Comparison of ENCODE assay signal across 25 cellular contexts in genomic region chr6:47031656-47032055, GRCh38. TPM values are rescaled to one million over a fixed set of nuclear protein-coding genes. Genes with fewer than 3 reads are reported as not detected.
A peak's percentile ranks its signal among the peaks of the same experiment; 100 is the strongest.
DNase-seq lines count a peak whose midpoint lies in the region; ATAC-seq and TF ChIP-seq lines count a peak whose summit lies in the region.
"Had no signal": no experiment of that assay in that cellular context is flagged by ENCODE, and none has a peak within 500 bp of the region (broad histone marks: within the 10 kb centered on the region; RNA-seq: fewer than 3 reads in every experiment).

No MANE protein-coding gene starts in this region.

- H3K4me3 ChIP-seq in thyroid gland (replicated peaks in 1 of 3): no peak overlapping the region
- H3K4me3 ChIP-seq: A549; BLaER1 treated with 17β-estradiol and CSF1 and Interleukin-3, amounts not matched to agents 10 nM and 100 nM; GM12878 had no signal

- DNase-seq in Calu3 (no peak), left kidney (ENCODE audit: low read depth, low spot score) (peak; percentile 57), thyroid gland (peak; percentile 53 to 60), T-helper 17 cell (no peak)
- no peak for DNase-seq in activated effector memory CD4-positive, alpha-beta T cell treated with Interleukin-2 at 50 U/mL for 16 hours
- DNase-seq: AML-193; Caco-2; CD4-positive, alpha-beta T cell; CD8-positive, alpha-beta T cell; DMS 273 treated with DMSO at 0.1 percent for 48 hours; DMS153; DMS53; DMS79; DND-41; EL; GDM1 had no signal

- BruUV-seq in Calu3 (replicated peaks; lab: Mats Ljungman, UMichigan): no TSS peak

- H3K27ac ChIP-seq in thyroid gland: peak overlapping the region; percentile 76 to 80 (median 77)
- H3K27ac ChIP-seq: 22Rv1; A549; BLaER1 treated with 17β-estradiol and CSF1 and Interleukin-3, amounts not matched to agents 10 nM and 100 nM; C4-2B had no signal

- CTCF ChIA-PET in Calu3 (lab: Charles Lee): no interaction called here

- H3K4me1 Mint-ChIP-seq in Calu3 (ENCODE audit: low read depth, unreplicated experiment) (peaks cover 48% of the 10 kb centered on the region), T-helper 17 cell (no peaks in the 10 kb centered on the region)
- H3K4me1 Mint-ChIP-seq: B cell had no signal

- H3K9me3 Mint-ChIP-seq in Calu3 (ENCODE audit: low read depth, unreplicated experiment): no peaks in the 10 kb centered on the region
- H3K9me3 Mint-ChIP-seq: CD4-positive, alpha-beta T cell; CD8-positive, alpha-beta T cell had no signal

- no peaks in the 10 kb centered on the region for H3K36me3 ChIP-seq in thyroid gland
- H3K36me3 ChIP-seq: BLaER1 treated with 17β-estradiol and CSF1 and Interleukin-3, amounts not matched to agents 10 nM and 100 nM had no signal

- no peak for TF ChIP-seq POLR2A in thyroid gland (IDR thresholded peaks at IDR 0.05)

- H3K4me1 ChIP-seq in thyroid gland: peaks cover 46 to 63% of the 10 kb centered on the region in 2 donors
- H3K4me1 ChIP-seq: A549; BLaER1 treated with 17β-estradiol and CSF1 and Interleukin-3, amounts not matched to agents 10 nM and 100 nM; Caco-2 had no signal

- peak overlapping the region; percentile 56 for H3K27ac Mint-ChIP-seq in Calu3 (ENCODE audit: unreplicated experiment)
- no peak overlapping the region for H3K27ac Mint-ChIP-seq in T-helper 17 cell
- H3K27ac Mint-ChIP-seq: B cell; CD4-positive, alpha-beta T cell; CD8-positive, alpha-beta T cell had no signal

- TF ChIP-seq CTCF in Calu3 (IDR thresholded peaks at IDR 0.05; ENCODE audit: unreplicated experiment) (no peak), thyroid gland (IDR thresholded peaks at IDR 0.05) (no peak)

- H3K27me3 ChIP-seq in thyroid gland: no peaks in the 10 kb centered on the region
- H3K27me3 ChIP-seq: BLaER1 treated with 17β-estradiol and CSF1 and Interleukin-3, amounts not matched to agents 10 nM and 100 nM had no signal

- peak overlapping the region; percentile 15 for H3K4me3 Mint-ChIP-seq in Calu3 (ENCODE audit: low read depth, unreplicated experiment)
- no peak overlapping the region for H3K4me3 Mint-ChIP-seq in T-helper 17 cell
- H3K4me3 Mint-ChIP-seq: B cell; CD4-positive, alpha-beta T cell; CD8-positive, alpha-beta T cell had no signal

- H3K9me3 ChIP-seq in thyroid gland (no peaks in the 10 kb centered on the region), T-helper 17 cell (ENCODE audit: control insufficient read depth, low read length, poor library complexity, severe bottlenecking) (no peaks in the 10 kb centered on the region)
- H3K9me3 ChIP-seq: A549; BLaER1 treated with 17β-estradiol and CSF1 and Interleukin-3, amounts not matched to agents 10 nM and 100 nM; Caco-2 had no signal

- WGBS in thyroid gland, 2 donors: 61 to 65% methylated on average over 3 of the region's 3 CpGs

- intact Hi-C loops in Calu3 (cut with micrococcal nuclease; ENCODE audit: unreplicated experiment) (no loop called here), thyroid gland (cut with DNase I) (no loop called here)

- H3K27me3 Mint-ChIP-seq in Calu3 (ENCODE audit: unreplicated experiment) (no peaks in the 10 kb centered on the region), T-helper 17 cell (peaks cover 37% of the 10 kb centered on the region)

- ATAC-seq in T-helper 17 cell: no peak
- ATAC-seq: A549; CD8-positive, alpha-beta T cell; GM12878 had no signal

- H3K36me3 Mint-ChIP-seq in Calu3 (ENCODE audit: insufficient read depth, unreplicated experiment): peaks cover 63% of the 10 kb centered on the region
- no peaks in the 10 kb centered on the region for H3K36me3 Mint-ChIP-seq in T-helper 17 cell (ENCODE audit: low read depth)
- H3K36me3 Mint-ChIP-seq: CD8-positive, alpha-beta T cell had no signal

RNA-seq across cellular contexts. Expression of gene ADGRF1, which starts 10.5 kb away (rescaled TPM):
- total RNA-seq in Calu3 (2022): 256 and 313 TPM in 2 replicates
- total RNA-seq in thyroid gland: 10 to 100 TPM; 15.1 to 36.2 (median 19.3) TPM
- total RNA-seq in T-helper 17 cell: not detected
- total RNA-seq: A172; B cell; CD4-positive, alpha-beta T cell; CD8-positive, alpha-beta T cell; Daoy; G401 had no signal

Comparison
In these comparisons a context has a peak if more than half of its experiments do, and no peak if none do; other contexts are left out.
1. DNase-seq: peak in left kidney (single experiment) and thyroid gland (2 of 2); none in Calu3 (single experiment), T-helper 17 cell (0 of 3) and activated effector memory CD4-positive, alpha-beta T cell treated with Interleukin-2 at 50 U/mL for 16 hours (single experiment).
2. RNA of gene ADGRF1, which starts 10.5 kb away (total RNA-seq): 256 to 313 TPM in Calu3 and 15.1 to 36.2 TPM in thyroid gland; not detected in T-helper 17 cell; every median in the first group is over 10 times any median in the second.